2 cellular contexts compared by ENCODE assay signal in the genomic region with DNA sequence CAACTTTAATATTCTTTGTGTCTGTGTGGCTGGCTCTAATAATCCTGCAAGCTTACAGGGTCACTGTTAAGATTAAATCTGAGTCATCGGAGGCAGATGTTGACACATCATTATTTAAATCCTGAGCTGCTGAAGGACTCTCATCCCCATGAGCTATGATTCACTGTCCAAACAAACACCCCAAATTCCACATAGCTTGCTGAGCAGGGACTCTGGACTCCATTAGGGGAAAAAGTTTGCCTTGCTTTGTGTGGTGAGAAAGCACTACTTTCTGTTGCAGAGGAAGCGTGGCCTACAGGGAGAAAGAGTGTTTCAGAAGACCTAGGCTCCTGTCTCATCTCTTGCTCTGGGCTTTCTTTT.
TF ChIP-seq lines count a peak whose summit lies in the region.

No MANE protein-coding gene starts in this region.

TF ChIP-seq in A549, 52 proteins besides CTCF, POLR2A, EP300 and RAD21 (continued from another document):
- TF ChIP-seq, protein P1, sequence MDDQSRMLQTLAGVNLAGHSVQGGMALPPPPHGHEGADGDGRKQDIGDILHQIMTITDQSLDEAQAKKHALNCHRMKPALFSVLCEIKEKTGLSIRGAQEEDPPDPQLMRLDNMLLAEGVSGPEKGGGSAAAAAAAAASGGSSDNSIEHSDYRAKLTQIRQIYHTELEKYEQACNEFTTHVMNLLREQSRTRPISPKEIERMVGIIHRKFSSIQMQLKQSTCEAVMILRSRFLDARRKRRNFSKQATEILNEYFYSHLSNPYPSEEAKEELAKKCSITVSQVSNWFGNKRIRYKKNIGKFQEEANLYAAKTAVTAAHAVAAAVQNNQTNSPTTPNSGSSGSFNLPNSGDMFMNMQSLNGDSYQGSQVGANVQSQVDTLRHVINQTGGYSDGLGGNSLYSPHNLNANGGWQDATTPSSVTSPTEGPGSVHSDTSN (IDR thresholded peaks at IDR 0.05) = peak; percentile 88
- TF ChIP-seq JUNB (IDR thresholded peaks at IDR 0.05) (peak; percentile 99), FOSL2 (IDR thresholded peaks at IDR 0.05) (peak; percentile 99), FOSL2 (CRISPR knock-in tag; IDR thresholded peaks at IDR 0.05) (peak; percentile 99), CHD4 (IDR thresholded peaks at IDR 0.05; ENCODE audit: borderline replicate concordance) (no peak), NFE2L2 (conservative IDR thresholded peaks at IDR 0.05; ENCODE audit: low read length) (peak; percentile 63; the same call in 1 of the 2 replicates), KDM1A (IDR thresholded peaks at IDR 0.05; ENCODE audit: low read depth) (no peak), HEYL (CRISPR knock-in tag; IDR thresholded peaks at IDR 0.05) (no peak)
- TF ChIP-seq, protein P2, sequence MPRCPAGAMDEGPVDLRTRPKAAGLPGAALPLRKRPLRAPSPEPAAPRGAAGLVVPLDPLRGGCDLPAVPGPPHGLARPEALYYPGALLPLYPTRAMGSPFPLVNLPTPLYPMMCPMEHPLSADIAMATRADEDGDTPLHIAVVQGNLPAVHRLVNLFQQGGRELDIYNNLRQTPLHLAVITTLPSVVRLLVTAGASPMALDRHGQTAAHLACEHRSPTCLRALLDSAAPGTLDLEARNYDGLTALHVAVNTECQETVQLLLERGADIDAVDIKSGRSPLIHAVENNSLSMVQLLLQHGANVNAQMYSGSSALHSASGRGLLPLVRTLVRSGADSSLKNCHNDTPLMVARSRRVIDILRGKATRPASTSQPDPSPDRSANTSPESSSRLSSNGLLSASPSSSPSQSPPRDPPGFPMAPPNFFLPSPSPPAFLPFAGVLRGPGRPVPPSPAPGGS (IDR thresholded peaks at IDR 0.05) = peak; percentile 95
- TF ChIP-seq, protein P3, sequence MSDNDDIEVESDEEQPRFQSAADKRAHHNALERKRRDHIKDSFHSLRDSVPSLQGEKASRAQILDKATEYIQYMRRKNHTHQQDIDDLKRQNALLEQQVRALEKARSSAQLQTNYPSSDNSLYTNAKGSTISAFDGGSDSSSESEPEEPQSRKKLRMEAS (IDR thresholded peaks at IDR 0.05) = peak; percentile 92

TF ChIP-seq in HEK293, 187 proteins besides CTCF, POLR2A, EP300 and RAD21 (continued from another document and continues in another):
- TF ChIP-seq ZNF184 (tag by site-specific recombination; IDR thresholded peaks at IDR 0.05) (peak; percentile 18; the same call in 1 of the 2 replicates), ZNF362 (tag by site-specific recombination; IDR thresholded peaks at IDR 0.05) (no peak), PRDM1 (tag by site-specific recombination; IDR thresholded peaks at IDR 0.05) (peak; percentile 71), HOXD13 (CRISPR knock-in tag; IDR thresholded peaks at IDR 0.05; ENCODE audit: borderline replicate concordance) (no peak), ZNF473 (tag by site-specific recombination; IDR thresholded peaks at IDR 0.05) (no peak), TSHZ1 (tag by site-specific recombination; IDR thresholded peaks at IDR 0.05; ENCODE audit: borderline replicate concordance) (peak; percentile 66; the same call in 1 of the 2 replicates), OVOL3 (tag by site-specific recombination; IDR thresholded peaks at IDR 0.05) (no peak), YY2 (tag by site-specific recombination; IDR thresholded peaks at IDR 0.05) (no peak), PRDM6 (tag by site-specific recombination; IDR thresholded peaks at IDR 0.05) (no peak), SP7 (tag by site-specific recombination; IDR thresholded peaks at IDR 0.05) (peak; percentile 69), OSR2 (tag by site-specific recombination; IDR thresholded peaks at IDR 0.05) (peak; percentile 52; the same call in 1 of the 2 replicates), SCRT1 (tag by site-specific recombination; IDR thresholded peaks at IDR 0.05; ENCODE audit: borderline replicate concordance) (no peak), ZNF274 (IDR thresholded peaks at IDR 0.05; ENCODE audit: low read length) (no peak), ZNF274 (tag by site-specific recombination; IDR thresholded peaks at IDR 0.05; ENCODE audit: borderline replicate concordance) (no peak), ZNF366 (tag by site-specific recombination; conservative IDR thresholded peaks at IDR 0.05) (peak; percentile 45), ZNF335 (tag by site-specific recombination; conservative IDR thresholded peaks at IDR 0.05) (no peak), ZNF292 (tag by site-specific recombination; IDR thresholded peaks at IDR 0.05; ENCODE audit: borderline replicate concordance, low read depth) (no peak), ZNF639 (tag by site-specific recombination; IDR thresholded peaks at IDR 0.05) (peak; percentile 47; the same call in 1 of the 2 replicates), BCL6B (tag by site-specific recombination; IDR thresholded peaks at IDR 0.05) (no peak), KLF10 (tag by site-specific recombination; IDR thresholded peaks at IDR 0.05) (0 out of 2 replicates have a peak, but pooled peaks have one; percentile 33)
- TF ChIP-seq, protein P4, sequence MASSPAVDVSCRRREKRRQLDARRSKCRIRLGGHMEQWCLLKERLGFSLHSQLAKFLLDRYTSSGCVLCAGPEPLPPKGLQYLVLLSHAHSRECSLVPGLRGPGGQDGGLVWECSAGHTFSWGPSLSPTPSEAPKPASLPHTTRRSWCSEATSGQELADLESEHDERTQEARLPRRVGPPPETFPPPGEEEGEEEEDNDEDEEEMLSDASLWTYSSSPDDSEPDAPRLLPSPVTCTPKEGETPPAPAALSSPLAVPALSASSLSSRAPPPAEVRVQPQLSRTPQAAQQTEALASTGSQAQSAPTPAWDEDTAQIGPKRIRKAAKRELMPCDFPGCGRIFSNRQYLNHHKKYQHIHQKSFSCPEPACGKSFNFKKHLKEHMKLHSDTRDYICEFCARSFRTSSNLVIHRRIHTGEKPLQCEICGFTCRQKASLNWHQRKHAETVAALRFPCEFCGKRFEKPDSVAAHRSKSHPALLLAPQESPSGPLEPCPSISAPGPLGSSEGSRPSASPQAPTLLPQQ (tag by site-specific recombination; IDR thresholded peaks at IDR 0.05) = 0 out of 2 replicates have a peak, but pooled peaks have one; percentile 24
- TF ChIP-seq, protein P5, sequence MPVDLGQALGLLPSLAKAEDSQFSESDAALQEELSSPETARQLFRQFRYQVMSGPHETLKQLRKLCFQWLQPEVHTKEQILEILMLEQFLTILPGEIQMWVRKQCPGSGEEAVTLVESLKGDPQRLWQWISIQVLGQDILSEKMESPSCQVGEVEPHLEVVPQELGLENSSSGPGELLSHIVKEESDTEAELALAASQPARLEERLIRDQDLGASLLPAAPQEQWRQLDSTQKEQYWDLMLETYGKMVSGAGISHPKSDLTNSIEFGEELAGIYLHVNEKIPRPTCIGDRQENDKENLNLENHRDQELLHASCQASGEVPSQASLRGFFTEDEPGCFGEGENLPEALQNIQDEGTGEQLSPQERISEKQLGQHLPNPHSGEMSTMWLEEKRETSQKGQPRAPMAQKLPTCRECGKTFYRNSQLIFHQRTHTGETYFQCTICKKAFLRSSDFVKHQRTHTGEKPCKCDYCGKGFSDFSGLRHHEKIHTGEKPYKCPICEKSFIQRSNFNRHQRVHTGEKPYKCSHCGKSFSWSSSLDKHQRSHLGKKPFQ (tag by site-specific recombination; IDR thresholded peaks at IDR 0.05) = no peak
- TF ChIP-seq, protein P6, sequence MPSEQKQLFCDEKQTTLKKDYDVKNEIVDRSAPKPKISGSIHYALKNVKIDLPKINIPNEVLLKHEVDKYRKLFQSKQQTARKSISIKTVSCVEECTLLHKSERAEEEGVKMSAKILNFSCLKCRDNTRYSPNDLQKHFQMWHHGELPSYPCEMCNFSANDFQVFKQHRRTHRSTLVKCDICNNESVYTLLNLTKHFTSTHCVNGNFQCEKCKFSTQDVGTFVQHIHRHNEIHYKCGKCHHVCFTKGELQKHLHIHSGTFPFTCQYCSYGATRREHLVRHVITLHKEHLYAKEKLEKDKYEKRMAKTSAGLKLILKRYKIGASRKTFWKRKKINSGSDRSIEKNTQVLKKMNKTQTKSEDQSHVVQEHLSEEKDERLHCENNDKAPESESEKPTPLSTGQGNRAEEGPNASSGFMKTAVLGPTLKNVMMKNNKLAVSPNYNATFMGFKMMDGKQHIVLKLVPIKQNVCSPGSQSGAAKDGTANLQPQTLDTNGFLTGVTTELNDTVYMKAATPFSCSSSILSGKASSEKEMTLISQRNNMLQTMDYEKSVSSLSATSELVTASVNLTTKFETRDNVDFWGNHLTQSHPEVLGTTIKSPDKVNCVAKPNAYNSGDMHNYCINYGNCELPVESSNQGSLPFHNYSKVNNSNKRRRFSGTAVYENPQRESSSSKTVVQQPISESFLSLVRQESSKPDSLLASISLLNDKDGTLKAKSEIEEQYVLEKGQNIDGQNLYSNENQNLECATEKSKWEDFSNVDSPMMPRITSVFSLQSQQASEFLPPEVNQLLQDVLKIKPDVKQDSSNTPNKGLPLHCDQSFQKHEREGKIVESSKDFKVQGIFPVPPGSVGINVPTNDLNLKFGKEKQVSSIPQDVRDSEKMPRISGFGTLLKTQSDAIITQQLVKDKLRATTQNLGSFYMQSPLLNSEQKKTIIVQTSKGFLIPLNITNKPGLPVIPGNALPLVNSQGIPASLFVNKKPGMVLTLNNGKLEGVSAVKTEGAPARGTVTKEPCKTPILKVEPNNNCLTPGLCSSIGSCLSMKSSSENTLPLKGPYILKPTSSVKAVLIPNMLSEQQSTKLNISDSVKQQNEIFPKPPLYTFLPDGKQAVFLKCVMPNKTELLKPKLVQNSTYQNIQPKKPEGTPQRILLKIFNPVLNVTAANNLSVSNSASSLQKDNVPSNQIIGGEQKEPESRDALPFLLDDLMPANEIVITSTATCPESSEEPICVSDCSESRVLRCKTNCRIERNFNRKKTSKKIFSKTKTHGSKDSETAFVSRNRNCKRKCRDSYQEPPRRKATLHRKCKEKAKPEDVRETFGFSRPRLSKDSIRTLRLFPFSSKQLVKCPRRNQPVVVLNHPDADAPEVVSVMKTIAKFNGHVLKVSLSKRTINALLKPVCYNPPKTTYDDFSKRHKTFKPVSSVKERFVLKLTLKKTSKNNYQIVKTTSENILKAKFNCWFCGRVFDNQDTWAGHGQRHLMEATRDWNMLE (tag by site-specific recombination; conservative IDR thresholded peaks at IDR 0.05; ENCODE audit: low read depth) = peak; percentile 59
